Comparison of ENCODE assay signal across 11 cellular contexts in genomic region chr14:94128216-94128839, GRCh38. TPM values are rescaled to one million over a fixed set of nuclear protein-coding genes. Genes with fewer than 3 reads are reported as not detected.
DNase-seq lines count a peak whose midpoint lies in the region; ATAC-seq, FAIRE-seq and TF ChIP-seq lines count a peak whose summit lies in the region.
"Had no signal": no experiment of that assay in that cellular context is flagged by ENCODE, and none has a peak within 500 bp of the region (broad histone marks: within the 10 kb centered on the region; RNA-seq: fewer than 3 reads in every experiment).

No MANE protein-coding gene starts in this region.

- H3K9ac ChIP-seq in GM23248 (peak overlapping the region; percentile 82), GM12878 (ENCODE audit: control insufficient read depth, insufficient read depth, low read length) (no peak overlapping the region; the same call in 1 of the 2 replicates), mucosa of stomach (ENCODE audit: low read length) (peak overlapping the region; percentile 72)

- H3K4me1 ChIP-seq in ACC112 (ENCODE audit: control insufficient read depth, insufficient read depth, low read length, unreplicated experiment) (peaks cover 7% of the 10 kb centered on the region), GM23248 (ENCODE audit: insufficient read depth) (peaks cover 5% of the 10 kb centered on the region; the same call in 1 of the 2 replicates), GM12878 (ENCODE audit: control insufficient read depth, insufficient read depth, low read length) (peaks cover 10% of the 10 kb centered on the region; the same call in 1 of the 2 replicates), mucosa of stomach (ENCODE audit: control insufficient read depth, insufficient read depth, low read length) (peaks cover 18% of the 10 kb centered on the region), foreskin keratinocyte (no peaks in the 10 kb centered on the region), thyroid gland (peaks cover 9 to 12% of the 10 kb centered on the region in 2 donors)
- H3K4me1 ChIP-seq: colonic mucosa had no signal

- no peak for DNase-seq in GM23248
- no peak for DNase-seq in GM12878 (ENCODE audit: low read depth, low spot score)
- DNase-seq in foreskin keratinocyte, result no peak
- DNase-seq in thyroid gland, result no peak
- DNase-seq: colonic mucosa, HCEC 1CT had no signal

- H3K9me3 ChIP-seq in GM23248 (ENCODE audit: low read depth) (no peaks in the 10 kb centered on the region), GM12878 (replicated peaks; ENCODE audit: control insufficient read depth, insufficient read depth, low read length) (no peaks in the 10 kb centered on the region), mucosa of stomach (ENCODE audit: control insufficient read depth, low read length) (no peaks in the 10 kb centered on the region), thyroid gland (no peaks in the 10 kb centered on the region)
- H3K9me3 ChIP-seq: colonic mucosa had no signal

- TSS peak; percentile 85 for BruUV-seq in GM12878 (replicated peaks; lab: Mats Ljungman, UMichigan)

- TF ChIP-seq POLR2A in GM12878 (IDR thresholded peaks at IDR 0.05; ENCODE audit: low read depth, low read length), result no peak
- TF ChIP-seq POLR2A in thyroid gland (IDR thresholded peaks at IDR 0.05), result no peak

- H3K4me2 ChIP-seq in GM23248 (ENCODE audit: unreplicated experiment) (peak overlapping the region; percentile 88), GM12878 (ENCODE audit: control insufficient read depth, insufficient read depth) (peak overlapping the region; percentile 98)

- H3F3A ChIP-seq in GM23248 (ENCODE audit: insufficient read depth), result peaks cover 6% of the 10 kb centered on the region; the same call in 1 of the 2 replicates

- H3K27ac ChIP-seq in ACC112 (ENCODE audit: low read depth, low read length), result no peak overlapping the region
- H3K27ac ChIP-seq in GM23248, result no peak overlapping the region
- no peak overlapping the region for H3K27ac ChIP-seq in GM12878 (ENCODE audit: control insufficient read depth, insufficient read depth)
- H3K27ac ChIP-seq in foreskin keratinocyte, result no peak overlapping the region
- no peak overlapping the region for H3K27ac ChIP-seq in thyroid gland

- in situ Hi-C loops in GM23248 (cut with MboI), result loop anchor here (25.0 kb wide), 1 partner anchor 466 kb away; no protein-coding TSS in a partner anchor
- in situ Hi-C loops in GM12878 (cut with MboI), result no loop called here

- H4K20me1 ChIP-seq in GM23248 (ENCODE audit: insufficient read depth) (no peaks in the 10 kb centered on the region), GM12878 (ENCODE audit: control insufficient read depth, insufficient read depth) (no peaks in the 10 kb centered on the region)

- 89 to 92% methylated on average over 14 of the region's 14 CpGs for WGBS in GM23248 (ENCODE audit: low coverage in 1 of 2, low lambda C conversion rate in 2 of 2, missing lambda C conversion rate in 2 of 2), 2 experiments
- 86% methylated on average over 14 of the region's 14 CpGs for WGBS in GM12878 (ENCODE audit: insufficient coverage, insufficient replicate concordance, low lambda C conversion rate, missing lambda C conversion rate)
- 92 to 96% methylated on average over 14 of the region's 14 CpGs for WGBS in thyroid gland, 2 donors

- H2AFZ ChIP-seq in ACC112 (ENCODE audit: low read length, unreplicated experiment) (no peak overlapping the region), GM23248 (no peak overlapping the region), GM12878 (ENCODE audit: control insufficient read depth, low read depth, low read length) (no peak overlapping the region; the same call in 1 of the 2 replicates)

- no peaks in the 10 kb centered on the region for H3K36me3 ChIP-seq in ACC112 (ENCODE audit: insufficient read depth, low read length)
- H3K36me3 ChIP-seq in GM23248 (ENCODE audit: low read depth), result no peaks in the 10 kb centered on the region
- H3K36me3 ChIP-seq in GM12878 (ENCODE audit: control insufficient read depth in 2 of 2, insufficient read depth in 2 of 2, low read length in 1 of 2), result no peaks in the 10 kb centered on the region; a peak in 1 of 4 replicates
- no peaks in the 10 kb centered on the region for H3K36me3 ChIP-seq in mucosa of stomach (ENCODE audit: control insufficient read depth, insufficient read depth, low read length)
- no peaks in the 10 kb centered on the region for H3K36me3 ChIP-seq in thyroid gland
- H3K36me3 ChIP-seq: colonic mucosa had no signal

- H3K27me3 ChIP-seq in ACC112 (ENCODE audit: insufficient read depth, low read length), result no peaks in the 10 kb centered on the region
- no peaks in the 10 kb centered on the region for H3K27me3 ChIP-seq in GM23248 (replicated peaks; ENCODE audit: insufficient read depth)
- H3K27me3 ChIP-seq in GM12878 (replicated peaks in 1 of 2; ENCODE audit: control insufficient read depth in 2 of 2, insufficient read depth in 2 of 2, low read length in 1 of 2), result peaks cover 0 to 4% of the 10 kb centered on the region in 2 experiments; a peak in 1 of 4 replicates
- no peaks in the 10 kb centered on the region for H3K27me3 ChIP-seq in mucosa of stomach (ENCODE audit: control insufficient read depth, insufficient read depth, low read length)
- no peaks in the 10 kb centered on the region for H3K27me3 ChIP-seq in foreskin keratinocyte
- no peaks in the 10 kb centered on the region for H3K27me3 ChIP-seq in thyroid gland
- H3K27me3 ChIP-seq: colonic mucosa had no signal

- H3K9me2 ChIP-seq in GM23248 (ENCODE audit: insufficient read depth), result no peaks in the 10 kb centered on the region

- RAD21 ChIA-PET in GM12878 (lab: Charles Lee; ENCODE audit: unreplicated experiment), result interaction anchor here (1.0 to 1.3 kb wide), 3 partner anchors 48 to 92 kb away, joined by 3 to 4 read pairs (median 3); partner anchors contain the start of genes DDX24 and IFI27L1

- POLR2A ChIA-PET in GM12878 (lab: Charles Lee), result interaction anchor here (0.5 to 1.3 kb wide), 3 partner anchors 47 to 1995 kb away, joined by 3 to 6 read pairs (median 6); partner anchors contain the start of genes DDX24 and IFI27L1

- FAIRE-seq in GM12878 (lab: Jason Lieb, UNC), result no peak
- FAIRE-seq: G401.6 had no signal

- SMC1A ChIA-PET in GM12878 (lab: Charles Lee; ENCODE audit: uncharacterized antibody, unreplicated experiment), result interaction anchor here (0.9 to 2.2 kb wide), 3 partner anchors 46 to 92 kb away, joined by 3 to 10 read pairs (median 3); no protein-coding TSS in a partner anchor

- intact Hi-C loops in GM12878 (cut with micrococcal nuclease; ENCODE audit: unreplicated experiment), result no loop called here
- intact Hi-C loops in thyroid gland (cut with DNase I), result loop anchor here (5.0 kb wide), 1 partner anchor 49 kb away; no protein-coding TSS in a partner anchor

- TF ChIP-seq CTCF in GM12878 (IDR thresholded peaks at IDR 0.05 in 2 of 3, conservative IDR thresholded peaks at IDR 0.05 in 1 of 3; ENCODE audit: control insufficient read depth in 2 of 3, extremely low read depth in 1 of 3, insufficient read depth in 1 of 3, low read depth in 3 of 3, low read length in 3 of 3) (no peak), foreskin keratinocyte (conservative IDR thresholded peaks at IDR 0.05) (no peak), thyroid gland (IDR thresholded peaks at IDR 0.05) (no peak)

- no peak for TF ChIP-seq EP300 in GM12878 (IDR thresholded peaks at IDR 0.05; ENCODE audit: borderline replicate concordance in 1 of 2, control insufficient read depth in 1 of 2, low read depth in 2 of 2, low read length in 2 of 2)

- H3K79me2 ChIP-seq in ACC112 (ENCODE audit: control insufficient read depth, insufficient read depth, low read length, unreplicated experiment) (peaks cover 4% of the 10 kb centered on the region), GM23248 (ENCODE audit: insufficient read depth) (peaks cover 6% of the 10 kb centered on the region; the same call in 1 of the 2 replicates), GM12878 (ENCODE audit: control insufficient read depth, insufficient read depth, low read length) (no peaks in the 10 kb centered on the region)

- peak overlapping the region; percentile 88 for H3K4me3 ChIP-seq in ACC112 (ENCODE audit: low read depth, low read length)
- H3K4me3 ChIP-seq in GM23248, result peak overlapping the region; percentile 80
- H3K4me3 ChIP-seq in GM12878, result peak overlapping the region; percentile 99
- no peak overlapping the region for H3K4me3 ChIP-seq in mucosa of stomach (ENCODE audit: low read length)
- H3K4me3 ChIP-seq in thyroid gland (replicated peaks in 1 of 3), result no peak overlapping the region

- ATAC-seq in GM12878 (no peak), GM18511 (IDR thresholded peaks at IDR 0.05; ENCODE audit: unreplicated experiment) (no peak), foreskin keratinocyte (no peak), GM18909 (IDR thresholded peaks at IDR 0.05; ENCODE audit: poor library complexity, unreplicated experiment) (no peak)

- CTCF ChIA-PET in GM12878 (lab: Yijun Ruan, JAX), result interaction anchor here (0.9 to 2.2 kb wide), 7 partner anchors 8 to 189 kb away, joined by 3 to 8 read pairs (median 3); partner anchors contain the start of genes DDX24 and IFI27L1

- no peak for TF ChIP-seq RAD21 in GM12878 (IDR thresholded peaks at IDR 0.05; ENCODE audit: insufficient read depth, low read depth, low read length)

RNA-seq across cellular contexts. Expression of gene IFI27L2, which starts 1.1 kb away (rescaled TPM):
- total RNA-seq in GM23248 (2014; rRNA removed; shearing (Covaris generic)), result 61.7 and 95.3 TPM in 2 replicates
- polyA plus RNA-seq in GM23248 (2016; fragmentation: Nextera tagmentation; extraction: Ambion mirVana) (161 and 170 TPM in 2 replicates), GM12878 (2011; rRNA removed) (21.0 and 41.9 TPM in 2 replicates), GM12878 (2014; fragmentation: Illumina TruSeq; extraction: Trizol) (8.9 and 31.9 TPM in 2 replicates), GM12878 (2014; fragmentation: Nextera tagmentation; extraction: Ambion mirVana) (10 to 100 TPM; 26.6 to 61.2 TPM), GM12878 (2014; rRNA removed) (121 and 126 TPM in 2 replicates), GM12878 (2016; fragmentation: Nextera tagmentation; extraction: Ambion mirVana) (10 to 100 TPM; 80.4 to 81.8 TPM), foreskin keratinocyte (160 and 242 TPM in 2 replicates)
- 7.1 and 11.9 TPM in 2 replicates for total RNA-seq in GM12878 (2013; cell fraction: nucleolus; rRNA removed)
- total RNA-seq in GM12878 (2014; rRNA removed) (109 and 134 TPM in 2 replicates), GM12878 (2014; rRNA removed; fragmentation: Illumina TruSeq; extraction: Trizol) (46.9 and 54.2 TPM in 2 replicates), GM12878 (2021) (59.5 and 66.9 TPM in 2 replicates), foreskin keratinocyte (101 and 145 TPM in 2 replicates), thyroid gland (10 to 100 TPM in 2 of 4 donors, 1 to 10 TPM in 2; 7.8 to 97.8 (median 23.1) TPM)
- 39.6 TPM for polyA plus RNA-seq in GM12878 (2011; ENCODE audit: low read depth)
- 113 and 133 TPM in 2 replicates for polyA plus RNA-seq in GM12878 (2011; cell fraction: cytosol; rRNA removed)
- 49.5 and 53.8 TPM in 2 replicates for polyA plus RNA-seq in GM12878 (2011; cell fraction: nucleus; rRNA removed)
- polyA plus RNA-seq in GM12878 (2012), result 99.3 and 161 TPM in 2 replicates
- polyA minus RNA-seq in GM12878 (2011; rRNA and poly(A)+ RNA removed), result 15.3 and 34.3 TPM in 2 replicates
- 10.2 and 11.0 TPM in 2 replicates for polyA minus RNA-seq in GM12878 (2011; cell fraction: cytosol; rRNA and poly(A)+ RNA removed)
- polyA minus RNA-seq in GM12878 (2011; cell fraction: nucleus; rRNA and poly(A)+ RNA removed), result 10.2 and 18.1 TPM in 2 replicates

RNA-seq across cellular contexts. Expression of gene IFI27, which starts 17.8 kb away (rescaled TPM):
- total RNA-seq in GM23248 (2014; rRNA removed; shearing (Covaris generic)), result not detected in 2 replicates
- polyA plus RNA-seq in GM23248 (2016; fragmentation: Nextera tagmentation; extraction: Ambion mirVana), result not detected in 2 replicates
- total RNA-seq in GM12878 (2013; cell fraction: nucleolus; rRNA removed), result 0.73 and 0.90 TPM in 2 replicates
- total RNA-seq in GM12878 (2014; rRNA removed), result 1.6 TPM in 2 replicates
- 0.97 and 1.4 TPM in 2 replicates for total RNA-seq in GM12878 (2014; rRNA removed; fragmentation: Illumina TruSeq; extraction: Trizol)
- 2.0 and 2.9 TPM in 2 replicates for total RNA-seq in GM12878 (2021)
- polyA plus RNA-seq in GM12878 (2011; ENCODE audit: low read depth), result 0.09 TPM
- 31.3 and 45.5 TPM in 2 replicates for polyA plus RNA-seq in GM12878 (2011; rRNA removed)
- polyA plus RNA-seq in GM12878 (2011; cell fraction: cytosol; rRNA removed), result 130 and 135 TPM in 2 replicates
- polyA plus RNA-seq in GM12878 (2011; cell fraction: nucleus; rRNA removed), result 37.2 and 43.7 TPM in 2 replicates
- polyA plus RNA-seq in GM12878 (2012), result 1.1 and 1.4 TPM in 2 replicates
- 1.1 and 1.5 TPM in 2 replicates for polyA plus RNA-seq in GM12878 (2014; fragmentation: Illumina TruSeq; extraction: Trizol)
- 1 to 10 TPM; 3.7 to 4.7 TPM for polyA plus RNA-seq in GM12878 (2014; fragmentation: Nextera tagmentation; extraction: Ambion mirVana)
- 1.3 TPM in 2 replicates for polyA plus RNA-seq in GM12878 (2014; rRNA removed)
- polyA plus RNA-seq in GM12878 (2016; fragmentation: Nextera tagmentation; extraction: Ambion mirVana), result 1 to 10 TPM; 3.8 to 5.2 TPM
- 19.4 and 36.6 TPM in 2 replicates for polyA minus RNA-seq in GM12878 (2011; rRNA and poly(A)+ RNA removed)
- polyA minus RNA-seq in GM12878 (2011; cell fraction: cytosol; rRNA and poly(A)+ RNA removed), result 4.9 and 6.5 TPM in 2 replicates
- polyA minus RNA-seq in GM12878 (2011; cell fraction: nucleus; rRNA and poly(A)+ RNA removed), result 4.4 and 5.1 TPM in 2 replicates
- 315 and 774 TPM in 2 replicates for total RNA-seq in foreskin keratinocyte
- 486 and 1,280 TPM in 2 replicates for polyA plus RNA-seq in foreskin keratinocyte
- 100 to 1,000 TPM in 2 of 4 donors, 10 to 100 TPM in 2; 40.8 to 111 (median 81.3) TPM for total RNA-seq in thyroid gland

RNA-seq across cellular contexts. Expression of gene PPP4R4, which starts 45.8 kb away (rescaled TPM):
- under 0.01 and 0.22 TPM in 2 replicates for total RNA-seq in GM23248 (2014; rRNA removed; shearing (Covaris generic))
- polyA plus RNA-seq in GM23248 (2016; fragmentation: Nextera tagmentation; extraction: Ambion mirVana) (0.11 TPM in 2 replicates), GM12878 (2011; rRNA removed) (0.10 and 0.13 TPM in 2 replicates), GM12878 (2014; fragmentation: Illumina TruSeq; extraction: Trizol) (0.01 TPM in 1 of 2 replicates, not detected in the other), GM12878 (2014; fragmentation: Nextera tagmentation; extraction: Ambion mirVana) (under 1 TPM in 1 of 2 experiments, not detected in 1; 0.02 TPM), GM12878 (2014; rRNA removed) (not detected in 2 replicates), GM12878 (2016; fragmentation: Nextera tagmentation; extraction: Ambion mirVana) (not detected), foreskin keratinocyte (1.4 and 1.9 TPM in 2 replicates)
- total RNA-seq in GM12878 (2013; cell fraction: nucleolus; rRNA removed), result 0.17 and 0.20 TPM in 2 replicates
- total RNA-seq in GM12878 (2014; rRNA removed) (0.06 and 0.22 TPM in 2 replicates), GM12878 (2014; rRNA removed; fragmentation: Illumina TruSeq; extraction: Trizol) (0.13 and 0.28 TPM in 2 replicates), GM12878 (2021) (0.13 TPM in 1 of 2 replicates, not detected in the other), foreskin keratinocyte (4.4 and 6.7 TPM in 2 replicates), thyroid gland (10 to 100 TPM in 1 of 4 donors, 1 to 10 TPM in 1, under 1 TPM in 2; 0.45 to 16.2 (median 0.92) TPM)
- not detected for polyA plus RNA-seq in GM12878 (2011; ENCODE audit: low read depth)
- 0.07 and 0.17 TPM in 2 replicates for polyA plus RNA-seq in GM12878 (2011; cell fraction: cytosol; rRNA removed)
- polyA plus RNA-seq in GM12878 (2011; cell fraction: nucleus; rRNA removed), result not detected in 2 replicates
- 0.08 and 0.20 TPM in 2 replicates for polyA plus RNA-seq in GM12878 (2012)
- polyA minus RNA-seq in GM12878 (2011; rRNA and poly(A)+ RNA removed), result 0.07 and 0.62 TPM in 2 replicates
- polyA minus RNA-seq in GM12878 (2011; cell fraction: cytosol; rRNA and poly(A)+ RNA removed), result not detected in 2 replicates
- 0.24 and 0.96 TPM in 2 replicates for polyA minus RNA-seq in GM12878 (2011; cell fraction: nucleus; rRNA and poly(A)+ RNA removed)

RNA-seq across cellular contexts. Expression of gene IFI27L1, which starts 47.2 kb away (rescaled TPM):
- 13.5 and 14.2 TPM in 2 replicates for total RNA-seq in GM23248 (2014; rRNA removed; shearing (Covaris generic))
- polyA plus RNA-seq in GM23248 (2016; fragmentation: Nextera tagmentation; extraction: Ambion mirVana), result 31.8 and 32.6 TPM in 2 replicates
- 3.7 and 8.2 TPM in 2 replicates for total RNA-seq in GM12878 (2013; cell fraction: nucleolus; rRNA removed)
- 22.0 and 29.9 TPM in 2 replicates for total RNA-seq in GM12878 (2014; rRNA removed)
- 22.5 and 28.1 TPM in 2 replicates for total RNA-seq in GM12878 (2014; rRNA removed; fragmentation: Illumina TruSeq; extraction: Trizol)
- 34.7 TPM in 2 replicates for total RNA-seq in GM12878 (2021)
- 42.2 TPM for polyA plus RNA-seq in GM12878 (2011; ENCODE audit: low read depth)
- polyA plus RNA-seq in GM12878 (2011; rRNA removed), result 17.5 and 22.1 TPM in 2 replicates
- polyA plus RNA-seq in GM12878 (2011; cell fraction: cytosol; rRNA removed), result 33.2 and 37.0 TPM in 2 replicates
- 21.6 and 22.1 TPM in 2 replicates for polyA plus RNA-seq in GM12878 (2011; cell fraction: nucleus; rRNA removed)
- polyA plus RNA-seq in GM12878 (2012), result 15.9 and 21.6 TPM in 2 replicates
- polyA plus RNA-seq in GM12878 (2014; fragmentation: Illumina TruSeq; extraction: Trizol), result 10.1 and 17.4 TPM in 2 replicates
- 10 to 100 TPM; 27.3 to 28.2 TPM for polyA plus RNA-seq in GM12878 (2014; fragmentation: Nextera tagmentation; extraction: Ambion mirVana)
- 28.0 and 33.0 TPM in 2 replicates for polyA plus RNA-seq in GM12878 (2014; rRNA removed)
- polyA plus RNA-seq in GM12878 (2016; fragmentation: Nextera tagmentation; extraction: Ambion mirVana), result 10 to 100 TPM; 34.3 to 38.8 TPM
- 5.0 and 7.4 TPM in 2 replicates for polyA minus RNA-seq in GM12878 (2011; rRNA and poly(A)+ RNA removed)
- polyA minus RNA-seq in GM12878 (2011; cell fraction: cytosol; rRNA and poly(A)+ RNA removed), result 3.3 and 4.0 TPM in 2 replicates
- polyA minus RNA-seq in GM12878 (2011; cell fraction: nucleus; rRNA and poly(A)+ RNA removed), result 3.7 and 5.1 TPM in 2 replicates
- total RNA-seq in foreskin keratinocyte, result 23.6 and 25.3 TPM in 2 replicates
- 32.3 and 38.1 TPM in 2 replicates for polyA plus RNA-seq in foreskin keratinocyte
- 10 to 100 TPM in 2 of 4 donors, 1 to 10 TPM in 2; 3.4 to 21.3 (median 10.2) TPM for total RNA-seq in thyroid gland

RNA-seq across cellular contexts. Expression of gene DDX24, which starts 47.3 kb away (rescaled TPM):
- total RNA-seq in GM23248 (2014; rRNA removed; shearing (Covaris generic)), result 123 and 125 TPM in 2 replicates
- polyA plus RNA-seq in GM23248 (2016; fragmentation: Nextera tagmentation; extraction: Ambion mirVana) (143 and 149 TPM in 2 replicates), GM12878 (2011; rRNA removed) (216 and 229 TPM in 2 replicates), GM12878 (2014; fragmentation: Illumina TruSeq; extraction: Trizol) (266 and 322 TPM in 2 replicates), GM12878 (2014; fragmentation: Nextera tagmentation; extraction: Ambion mirVana) (100 to 1,000 TPM; 137 to 176 TPM), GM12878 (2014; rRNA removed) (142 and 153 TPM in 2 replicates), GM12878 (2016; fragmentation: Nextera tagmentation; extraction: Ambion mirVana) (100 to 1,000 TPM; 208 to 216 TPM), foreskin keratinocyte (96.2 and 107 TPM in 2 replicates)
- 121 and 123 TPM in 2 replicates for total RNA-seq in GM12878 (2013; cell fraction: nucleolus; rRNA removed)
- total RNA-seq in GM12878 (2014; rRNA removed) (143 and 161 TPM in 2 replicates), GM12878 (2014; rRNA removed; fragmentation: Illumina TruSeq; extraction: Trizol) (159 and 183 TPM in 2 replicates), GM12878 (2021) (179 and 186 TPM in 2 replicates), foreskin keratinocyte (157 and 163 TPM in 2 replicates), thyroid gland (100 to 1,000 TPM; 139 to 209 (median 193) TPM)
- 168 TPM for polyA plus RNA-seq in GM12878 (2011; ENCODE audit: low read depth)
- 180 and 182 TPM in 2 replicates for polyA plus RNA-seq in GM12878 (2011; cell fraction: cytosol; rRNA removed)
- polyA plus RNA-seq in GM12878 (2011; cell fraction: nucleus; rRNA removed), result 183 and 191 TPM in 2 replicates
- 136 and 143 TPM in 2 replicates for polyA plus RNA-seq in GM12878 (2012)
- 137 and 152 TPM in 2 replicates for polyA minus RNA-seq in GM12878 (2011; rRNA and poly(A)+ RNA removed)
- 43.4 and 65.5 TPM in 2 replicates for polyA minus RNA-seq in GM12878 (2011; cell fraction: cytosol; rRNA and poly(A)+ RNA removed)
- 49.4 and 61.3 TPM in 2 replicates for polyA minus RNA-seq in GM12878 (2011; cell fraction: nucleus; rRNA and poly(A)+ RNA removed)

Comparison
In these comparisons a context has a peak if more than half of its experiments do, and no peak if none do; other contexts are left out.
1. H3K4me3 ChIP-seq: peak in ACC112 (single experiment), GM23248 (single experiment) and GM12878 (single experiment); none in mucosa of stomach (single experiment) and thyroid gland (0 of 3).
2. RNA of gene IFI27, which starts 17.8 kb away (total RNA-seq): 315 to 774 TPM in foreskin keratinocyte and 40.8 to 111 TPM in thyroid gland; 0.73 to 2.9 TPM in GM12878 and not detected in GM23248; every median in the first group is over 10 times any median in the second.